Comparison of ENCODE assay signal across 20 cellular contexts in genomic region chr11:541433-541885, GRCh38.
"Had no signal": no experiment of that assay in that cellular context is flagged by ENCODE, and none has a peak within 500 bp of the region (broad histone marks: within the 10 kb centered on the region; RNA-seq: fewer than 3 reads in every experiment).

No MANE protein-coding gene starts in this region.

- H3K27me3 ChIP-seq: body of pancreas, hepatocyte, suprapubic skin had no signal

- H3K9me3 ChIP-seq: body of pancreas, esophagus muscularis mucosa, suprapubic skin, transverse colon had no signal

- ATAC-seq: activated CD8-positive, alpha-beta T cell treated with anti-CD3 and anti-CD28 coated beads, Interleukin-2, amount 10 ng/mL, durations not matched to agents 7 days and 5 days; body of pancreas; stimulated activated naive CD8-positive, alpha-beta T cell treated with anti-CD3 and anti-CD28 coated beads, Interleukin-15, amount 100 ng/mL, for 72 hours; WTC11 had no signal

- H3K36me3 ChIP-seq: esophagus muscularis mucosa, suprapubic skin, transverse colon had no signal

- DNase-seq: activated CD4-positive, alpha-beta T cell treated with anti-CD3 and anti-CD28 coated beads, Interleukin-2, amount 10 ng/mL, durations not matched to agents 7 days and 5 days; activated CD8-positive, alpha-beta T cell treated with anti-CD3 and anti-CD28 coated beads, Interleukin-2, amount 10 ng/mL, durations not matched to agents 7 days and 5 days; activated naive CD4-positive, alpha-beta T cell treated with Interleukin-2 at 50 U/mL for 16 hours; activated naive CD8-positive, alpha-beta T cell treated with anti-CD3 and anti-CD28 coated beads, Interleukin-2, amount 10 ng/mL, durations not matched to agents 7 days and 5 days; activated T-cell treated with anti-CD3 and anti-CD28 coated beads, Interleukin-2, amount 50 U/mL, for 24 hours; amygdala; dermis blood vessel endothelial cell; effector memory CD4-positive, alpha-beta T cell; occipital lobe; retina; stimulated activated CD4-positive, alpha-beta T cell treated with anti-CD3 and anti-CD28 coated beads, Interleukin-15, amount 100 ng/mL, for 24 hours; stimulated activated CD4-positive, alpha-beta T cell treated with anti-CD3 and anti-CD28 coated beads, Interleukin-4, amount 100 ng/mL, for 1 hour; stimulated activated naive CD8-positive, alpha-beta T cell treated with anti-CD3 and anti-CD28 coated beads, Interleukin-15, amount 100 ng/mL, for 72 hours; transverse colon had no signal

- H3K4me3 ChIP-seq: body of pancreas, esophagus muscularis mucosa, hepatocyte, lung, suprapubic skin, transverse colon had no signal

- H3K27ac ChIP-seq: body of pancreas, esophagus muscularis mucosa, hepatocyte, suprapubic skin, transverse colon had no signal
